In the genomic region with DNA sequence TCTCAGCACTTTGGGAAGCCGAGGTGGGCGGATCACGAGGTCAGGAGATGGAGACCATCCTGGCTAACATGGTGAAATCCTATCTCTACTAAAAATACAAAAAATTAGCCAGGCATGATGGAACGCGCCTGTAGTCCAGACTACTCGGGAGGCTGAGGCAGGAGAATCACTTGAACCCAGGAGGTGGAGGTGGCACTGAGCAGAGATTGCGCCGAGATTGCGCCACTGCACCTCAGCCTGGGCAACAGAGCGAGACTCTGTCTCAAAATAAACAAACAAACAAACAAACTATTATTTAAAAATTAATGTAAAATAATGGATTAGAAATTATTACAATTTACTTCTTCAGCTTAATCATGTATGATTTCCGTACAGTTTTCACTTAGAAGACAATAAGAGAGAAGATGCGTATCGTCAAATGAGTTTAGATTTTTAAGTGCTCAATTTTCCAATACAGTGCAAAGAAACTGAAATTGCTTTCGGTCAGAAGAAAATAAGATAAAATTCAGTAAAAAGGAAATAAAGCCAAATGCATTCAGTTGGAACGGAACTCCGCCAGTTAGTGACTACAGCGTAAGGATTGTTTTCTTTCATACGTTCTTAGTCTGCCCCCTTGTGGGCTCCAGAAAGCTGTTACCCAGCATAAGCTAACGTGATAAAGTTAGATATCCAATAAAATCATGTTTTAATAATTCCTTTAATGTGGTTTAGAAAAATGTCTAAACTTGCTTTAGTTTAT, we compare ENCODE assay signal across 1 cellular context.
TF ChIP-seq lines count a peak whose summit lies in the region.

No MANE protein-coding gene starts in this region.

TF ChIP-seq in K562, 482 proteins besides CTCF, POLR2A, EP300 and RAD21 (continued from another document and continues in another):
- TF ChIP-seq, protein P1, sequence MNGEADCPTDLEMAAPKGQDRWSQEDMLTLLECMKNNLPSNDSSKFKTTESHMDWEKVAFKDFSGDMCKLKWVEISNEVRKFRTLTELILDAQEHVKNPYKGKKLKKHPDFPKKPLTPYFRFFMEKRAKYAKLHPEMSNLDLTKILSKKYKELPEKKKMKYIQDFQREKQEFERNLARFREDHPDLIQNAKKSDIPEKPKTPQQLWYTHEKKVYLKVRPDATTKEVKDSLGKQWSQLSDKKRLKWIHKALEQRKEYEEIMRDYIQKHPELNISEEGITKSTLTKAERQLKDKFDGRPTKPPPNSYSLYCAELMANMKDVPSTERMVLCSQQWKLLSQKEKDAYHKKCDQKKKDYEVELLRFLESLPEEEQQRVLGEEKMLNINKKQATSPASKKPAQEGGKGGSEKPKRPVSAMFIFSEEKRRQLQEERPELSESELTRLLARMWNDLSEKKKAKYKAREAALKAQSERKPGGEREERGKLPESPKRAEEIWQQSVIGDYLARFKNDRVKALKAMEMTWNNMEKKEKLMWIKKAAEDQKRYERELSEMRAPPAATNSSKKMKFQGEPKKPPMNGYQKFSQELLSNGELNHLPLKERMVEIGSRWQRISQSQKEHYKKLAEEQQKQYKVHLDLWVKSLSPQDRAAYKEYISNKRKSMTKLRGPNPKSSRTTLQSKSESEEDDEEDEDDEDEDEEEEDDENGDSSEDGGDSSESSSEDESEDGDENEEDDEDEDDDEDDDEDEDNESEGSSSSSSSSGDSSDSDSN (IDR thresholded peaks at IDR 0.05; ENCODE audit: borderline replicate concordance in 1 of 2, low read depth in 2 of 2, low read length in 2 of 2), result no peak
- TF ChIP-seq, protein P2, sequence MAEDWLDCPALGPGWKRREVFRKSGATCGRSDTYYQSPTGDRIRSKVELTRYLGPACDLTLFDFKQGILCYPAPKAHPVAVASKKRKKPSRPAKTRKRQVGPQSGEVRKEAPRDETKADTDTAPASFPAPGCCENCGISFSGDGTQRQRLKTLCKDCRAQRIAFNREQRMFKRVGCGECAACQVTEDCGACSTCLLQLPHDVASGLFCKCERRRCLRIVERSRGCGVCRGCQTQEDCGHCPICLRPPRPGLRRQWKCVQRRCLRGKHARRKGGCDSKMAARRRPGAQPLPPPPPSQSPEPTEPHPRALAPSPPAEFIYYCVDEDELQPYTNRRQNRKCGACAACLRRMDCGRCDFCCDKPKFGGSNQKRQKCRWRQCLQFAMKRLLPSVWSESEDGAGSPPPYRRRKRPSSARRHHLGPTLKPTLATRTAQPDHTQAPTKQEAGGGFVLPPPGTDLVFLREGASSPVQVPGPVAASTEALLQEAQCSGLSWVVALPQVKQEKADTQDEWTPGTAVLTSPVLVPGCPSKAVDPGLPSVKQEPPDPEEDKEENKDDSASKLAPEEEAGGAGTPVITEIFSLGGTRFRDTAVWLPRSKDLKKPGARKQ (CRISPR knock-in tag; IDR thresholded peaks at IDR 0.05), result peak; percentile 91
- TF ChIP-seq, protein P3, sequence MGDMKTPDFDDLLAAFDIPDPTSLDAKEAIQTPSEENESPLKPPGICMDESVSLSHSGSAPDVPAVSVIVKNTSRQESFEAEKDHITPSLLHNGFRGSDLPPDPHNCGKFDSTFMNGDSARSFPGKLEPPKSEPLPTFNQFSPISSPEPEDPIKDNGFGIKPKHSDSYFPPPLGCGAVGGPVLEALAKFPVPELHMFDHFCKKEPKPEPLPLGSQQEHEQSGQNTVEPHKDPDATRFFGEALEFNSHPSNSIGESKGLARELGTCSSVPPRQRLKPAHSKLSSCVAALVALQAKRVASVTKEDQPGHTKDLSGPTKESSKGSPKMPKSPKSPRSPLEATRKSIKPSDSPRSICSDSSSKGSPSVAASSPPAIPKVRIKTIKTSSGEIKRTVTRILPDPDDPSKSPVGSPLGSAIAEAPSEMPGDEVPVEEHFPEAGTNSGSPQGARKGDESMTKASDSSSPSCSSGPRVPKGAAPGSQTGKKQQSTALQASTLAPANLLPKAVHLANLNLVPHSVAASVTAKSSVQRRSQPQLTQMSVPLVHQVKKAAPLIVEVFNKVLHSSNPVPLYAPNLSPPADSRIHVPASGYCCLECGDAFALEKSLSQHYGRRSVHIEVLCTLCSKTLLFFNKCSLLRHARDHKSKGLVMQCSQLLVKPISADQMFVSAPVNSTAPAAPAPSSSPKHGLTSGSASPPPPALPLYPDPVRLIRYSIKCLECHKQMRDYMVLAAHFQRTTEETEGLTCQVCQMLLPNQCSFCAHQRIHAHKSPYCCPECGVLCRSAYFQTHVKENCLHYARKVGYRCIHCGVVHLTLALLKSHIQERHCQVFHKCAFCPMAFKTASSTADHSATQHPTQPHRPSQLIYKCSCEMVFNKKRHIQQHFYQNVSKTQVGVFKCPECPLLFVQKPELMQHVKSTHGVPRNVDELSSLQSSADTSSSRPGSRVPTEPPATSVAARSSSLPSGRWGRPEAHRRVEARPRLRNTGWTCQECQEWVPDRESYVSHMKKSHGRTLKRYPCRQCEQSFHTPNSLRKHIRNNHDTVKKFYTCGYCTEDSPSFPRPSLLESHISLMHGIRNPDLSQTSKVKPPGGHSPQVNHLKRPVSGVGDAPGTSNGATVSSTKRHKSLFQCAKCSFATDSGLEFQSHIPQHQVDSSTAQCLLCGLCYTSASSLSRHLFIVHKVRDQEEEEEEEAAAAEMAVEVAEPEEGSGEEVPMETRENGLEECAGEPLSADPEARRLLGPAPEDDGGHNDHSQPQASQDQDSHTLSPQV (IDR thresholded peaks at IDR 0.05), result no peak
- TF ChIP-seq, protein P4, sequence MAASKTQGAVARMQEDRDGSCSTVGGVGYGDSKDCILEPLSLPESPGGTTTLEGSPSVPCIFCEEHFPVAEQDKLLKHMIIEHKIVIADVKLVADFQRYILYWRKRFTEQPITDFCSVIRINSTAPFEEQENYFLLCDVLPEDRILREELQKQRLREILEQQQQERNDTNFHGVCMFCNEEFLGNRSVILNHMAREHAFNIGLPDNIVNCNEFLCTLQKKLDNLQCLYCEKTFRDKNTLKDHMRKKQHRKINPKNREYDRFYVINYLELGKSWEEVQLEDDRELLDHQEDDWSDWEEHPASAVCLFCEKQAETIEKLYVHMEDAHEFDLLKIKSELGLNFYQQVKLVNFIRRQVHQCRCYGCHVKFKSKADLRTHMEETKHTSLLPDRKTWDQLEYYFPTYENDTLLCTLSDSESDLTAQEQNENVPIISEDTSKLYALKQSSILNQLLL (CRISPR knock-in tag; IDR thresholded peaks at IDR 0.05; ENCODE audit: borderline replicate concordance), result no peak
- TF ChIP-seq, protein P5, sequence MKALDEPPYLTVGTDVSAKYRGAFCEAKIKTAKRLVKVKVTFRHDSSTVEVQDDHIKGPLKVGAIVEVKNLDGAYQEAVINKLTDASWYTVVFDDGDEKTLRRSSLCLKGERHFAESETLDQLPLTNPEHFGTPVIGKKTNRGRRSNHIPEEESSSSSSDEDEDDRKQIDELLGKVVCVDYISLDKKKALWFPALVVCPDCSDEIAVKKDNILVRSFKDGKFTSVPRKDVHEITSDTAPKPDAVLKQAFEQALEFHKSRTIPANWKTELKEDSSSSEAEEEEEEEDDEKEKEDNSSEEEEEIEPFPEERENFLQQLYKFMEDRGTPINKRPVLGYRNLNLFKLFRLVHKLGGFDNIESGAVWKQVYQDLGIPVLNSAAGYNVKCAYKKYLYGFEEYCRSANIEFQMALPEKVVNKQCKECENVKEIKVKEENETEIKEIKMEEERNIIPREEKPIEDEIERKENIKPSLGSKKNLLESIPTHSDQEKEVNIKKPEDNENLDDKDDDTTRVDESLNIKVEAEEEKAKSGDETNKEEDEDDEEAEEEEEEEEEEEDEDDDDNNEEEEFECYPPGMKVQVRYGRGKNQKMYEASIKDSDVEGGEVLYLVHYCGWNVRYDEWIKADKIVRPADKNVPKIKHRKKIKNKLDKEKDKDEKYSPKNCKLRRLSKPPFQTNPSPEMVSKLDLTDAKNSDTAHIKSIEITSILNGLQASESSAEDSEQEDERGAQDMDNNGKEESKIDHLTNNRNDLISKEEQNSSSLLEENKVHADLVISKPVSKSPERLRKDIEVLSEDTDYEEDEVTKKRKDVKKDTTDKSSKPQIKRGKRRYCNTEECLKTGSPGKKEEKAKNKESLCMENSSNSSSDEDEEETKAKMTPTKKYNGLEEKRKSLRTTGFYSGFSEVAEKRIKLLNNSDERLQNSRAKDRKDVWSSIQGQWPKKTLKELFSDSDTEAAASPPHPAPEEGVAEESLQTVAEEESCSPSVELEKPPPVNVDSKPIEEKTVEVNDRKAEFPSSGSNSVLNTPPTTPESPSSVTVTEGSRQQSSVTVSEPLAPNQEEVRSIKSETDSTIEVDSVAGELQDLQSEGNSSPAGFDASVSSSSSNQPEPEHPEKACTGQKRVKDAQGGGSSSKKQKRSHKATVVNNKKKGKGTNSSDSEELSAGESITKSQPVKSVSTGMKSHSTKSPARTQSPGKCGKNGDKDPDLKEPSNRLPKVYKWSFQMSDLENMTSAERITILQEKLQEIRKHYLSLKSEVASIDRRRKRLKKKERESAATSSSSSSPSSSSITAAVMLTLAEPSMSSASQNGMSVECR (CRISPR knock-in tag; IDR thresholded peaks at IDR 0.05), result no peak
- TF ChIP-seq TAF15 (IDR thresholded peaks at IDR 0.05; ENCODE audit: low read depth, low read length) (no peak), IRF2 (CRISPR knock-in tag; IDR thresholded peaks at IDR 0.05) (no peak), KLF16 (IDR thresholded peaks at IDR 0.05) (0 out of 2 replicates have a peak, but pooled peaks have one; percentile 8), ZNF347 (CRISPR knock-in tag; IDR thresholded peaks at IDR 0.05; ENCODE audit: low read depth) (no peak), ZNF431 (CRISPR knock-in tag; IDR thresholded peaks at IDR 0.05) (no peak), SOX6 (IDR thresholded peaks at IDR 0.05) (no peak)
- TF ChIP-seq, protein P6, sequence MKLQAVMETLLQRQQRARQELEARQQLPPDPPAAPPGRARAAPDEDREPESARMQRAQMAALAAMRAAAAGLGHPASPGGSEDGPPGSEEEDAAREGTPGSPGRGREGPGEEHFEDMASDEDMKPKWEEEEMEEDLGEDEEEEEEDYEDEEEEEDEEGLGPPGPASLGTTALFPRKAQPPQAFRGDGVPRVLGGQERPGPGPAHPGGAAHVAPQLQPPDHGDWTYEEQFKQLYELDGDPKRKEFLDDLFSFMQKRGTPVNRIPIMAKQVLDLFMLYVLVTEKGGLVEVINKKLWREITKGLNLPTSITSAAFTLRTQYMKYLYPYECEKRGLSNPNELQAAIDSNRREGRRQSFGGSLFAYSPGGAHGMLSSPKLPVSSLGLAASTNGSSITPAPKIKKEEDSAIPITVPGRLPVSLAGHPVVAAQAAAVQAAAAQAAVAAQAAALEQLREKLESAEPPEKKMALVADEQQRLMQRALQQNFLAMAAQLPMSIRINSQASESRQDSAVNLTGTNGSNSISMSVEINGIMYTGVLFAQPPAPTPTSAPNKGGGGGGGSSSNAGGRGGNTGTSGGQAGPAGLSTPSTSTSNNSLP (IDR thresholded peaks at IDR 0.05; ENCODE audit: borderline replicate concordance, low read depth, low read length), result 0 out of 2 replicates have a peak, but pooled peaks have one; percentile 68
- TF ChIP-seq, protein P7, sequence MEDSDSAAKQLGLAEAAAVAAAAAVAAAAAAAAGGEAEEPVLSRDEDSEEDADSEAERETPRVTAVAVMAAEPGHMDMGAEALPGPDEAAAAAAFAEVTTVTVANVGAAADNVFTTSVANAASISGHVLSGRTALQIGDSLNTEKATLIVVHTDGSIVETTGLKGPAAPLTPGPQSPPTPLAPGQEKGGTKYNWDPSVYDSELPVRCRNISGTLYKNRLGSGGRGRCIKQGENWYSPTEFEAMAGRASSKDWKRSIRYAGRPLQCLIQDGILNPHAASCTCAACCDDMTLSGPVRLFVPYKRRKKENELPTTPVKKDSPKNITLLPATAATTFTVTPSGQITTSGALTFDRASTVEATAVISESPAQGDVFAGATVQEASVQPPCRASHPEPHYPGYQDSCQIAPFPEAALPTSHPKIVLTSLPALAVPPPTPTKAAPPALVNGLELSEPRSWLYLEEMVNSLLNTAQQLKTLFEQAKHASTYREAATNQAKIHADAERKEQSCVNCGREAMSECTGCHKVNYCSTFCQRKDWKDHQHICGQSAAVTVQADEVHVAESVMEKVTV (CRISPR knock-in tag; IDR thresholded peaks at IDR 0.05), result peak; percentile 72
- TF ChIP-seq, protein P8, sequence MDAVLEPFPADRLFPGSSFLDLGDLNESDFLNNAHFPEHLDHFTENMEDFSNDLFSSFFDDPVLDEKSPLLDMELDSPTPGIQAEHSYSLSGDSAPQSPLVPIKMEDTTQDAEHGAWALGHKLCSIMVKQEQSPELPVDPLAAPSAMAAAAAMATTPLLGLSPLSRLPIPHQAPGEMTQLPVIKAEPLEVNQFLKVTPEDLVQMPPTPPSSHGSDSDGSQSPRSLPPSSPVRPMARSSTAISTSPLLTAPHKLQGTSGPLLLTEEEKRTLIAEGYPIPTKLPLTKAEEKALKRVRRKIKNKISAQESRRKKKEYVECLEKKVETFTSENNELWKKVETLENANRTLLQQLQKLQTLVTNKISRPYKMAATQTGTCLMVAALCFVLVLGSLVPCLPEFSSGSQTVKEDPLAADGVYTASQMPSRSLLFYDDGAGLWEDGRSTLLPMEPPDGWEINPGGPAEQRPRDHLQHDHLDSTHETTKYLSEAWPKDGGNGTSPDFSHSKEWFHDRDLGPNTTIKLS (IDR thresholded peaks at IDR 0.05; ENCODE audit: borderline replicate concordance, low read depth), result no peak
- TF ChIP-seq, protein P9, sequence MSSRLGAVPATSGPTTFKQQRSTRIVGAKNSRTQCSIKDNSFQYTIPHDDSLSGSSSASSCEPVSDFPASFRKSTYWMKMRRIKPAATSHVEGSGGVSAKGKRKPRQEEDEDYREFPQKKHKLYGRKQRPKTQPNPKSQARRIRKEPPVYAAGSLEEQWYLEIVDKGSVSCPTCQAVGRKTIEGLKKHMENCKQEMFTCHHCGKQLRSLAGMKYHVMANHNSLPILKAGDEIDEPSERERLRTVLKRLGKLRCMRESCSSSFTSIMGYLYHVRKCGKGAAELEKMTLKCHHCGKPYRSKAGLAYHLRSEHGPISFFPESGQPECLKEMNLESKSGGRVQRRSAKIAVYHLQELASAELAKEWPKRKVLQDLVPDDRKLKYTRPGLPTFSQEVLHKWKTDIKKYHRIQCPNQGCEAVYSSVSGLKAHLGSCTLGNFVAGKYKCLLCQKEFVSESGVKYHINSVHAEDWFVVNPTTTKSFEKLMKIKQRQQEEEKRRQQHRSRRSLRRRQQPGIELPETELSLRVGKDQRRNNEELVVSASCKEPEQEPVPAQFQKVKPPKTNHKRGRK (tag; IDR thresholded peaks at IDR 0.05), result 0 out of 2 replicates have a peak, but pooled peaks have one; percentile 17
- TF ChIP-seq, protein P10, sequence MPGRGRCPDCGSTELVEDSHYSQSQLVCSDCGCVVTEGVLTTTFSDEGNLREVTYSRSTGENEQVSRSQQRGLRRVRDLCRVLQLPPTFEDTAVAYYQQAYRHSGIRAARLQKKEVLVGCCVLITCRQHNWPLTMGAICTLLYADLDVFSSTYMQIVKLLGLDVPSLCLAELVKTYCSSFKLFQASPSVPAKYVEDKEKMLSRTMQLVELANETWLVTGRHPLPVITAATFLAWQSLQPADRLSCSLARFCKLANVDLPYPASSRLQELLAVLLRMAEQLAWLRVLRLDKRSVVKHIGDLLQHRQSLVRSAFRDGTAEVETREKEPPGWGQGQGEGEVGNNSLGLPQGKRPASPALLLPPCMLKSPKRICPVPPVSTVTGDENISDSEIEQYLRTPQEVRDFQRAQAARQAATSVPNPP (IDR thresholded peaks at IDR 0.05; ENCODE audit: borderline replicate concordance, insufficient read depth, insufficient read length), result no peak
- TF ChIP-seq, protein P11, sequence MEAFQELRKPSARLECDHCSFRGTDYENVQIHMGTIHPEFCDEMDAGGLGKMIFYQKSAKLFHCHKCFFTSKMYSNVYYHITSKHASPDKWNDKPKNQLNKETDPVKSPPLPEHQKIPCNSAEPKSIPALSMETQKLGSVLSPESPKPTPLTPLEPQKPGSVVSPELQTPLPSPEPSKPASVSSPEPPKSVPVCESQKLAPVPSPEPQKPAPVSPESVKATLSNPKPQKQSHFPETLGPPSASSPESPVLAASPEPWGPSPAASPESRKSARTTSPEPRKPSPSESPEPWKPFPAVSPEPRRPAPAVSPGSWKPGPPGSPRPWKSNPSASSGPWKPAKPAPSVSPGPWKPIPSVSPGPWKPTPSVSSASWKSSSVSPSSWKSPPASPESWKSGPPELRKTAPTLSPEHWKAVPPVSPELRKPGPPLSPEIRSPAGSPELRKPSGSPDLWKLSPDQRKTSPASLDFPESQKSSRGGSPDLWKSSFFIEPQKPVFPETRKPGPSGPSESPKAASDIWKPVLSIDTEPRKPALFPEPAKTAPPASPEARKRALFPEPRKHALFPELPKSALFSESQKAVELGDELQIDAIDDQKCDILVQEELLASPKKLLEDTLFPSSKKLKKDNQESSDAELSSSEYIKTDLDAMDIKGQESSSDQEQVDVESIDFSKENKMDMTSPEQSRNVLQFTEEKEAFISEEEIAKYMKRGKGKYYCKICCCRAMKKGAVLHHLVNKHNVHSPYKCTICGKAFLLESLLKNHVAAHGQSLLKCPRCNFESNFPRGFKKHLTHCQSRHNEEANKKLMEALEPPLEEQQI (IDR thresholded peaks at IDR 0.05), result peak; percentile 27; the same call in 1 of the 2 replicates
